Comparison of ENCODE assay signal across 1 cellular context in genomic region chr2:234257859-234258561, GRCh38.
A peak's percentile ranks its signal among the peaks of the same experiment; 100 is the strongest.
TF ChIP-seq lines count a peak whose summit lies in the region.

No MANE protein-coding gene starts in this region.

TF ChIP-seq in HepG2, 621 proteins besides CTCF, POLR2A, EP300 and RAD21 (continued from another document and continues in another):
- TF ChIP-seq ZHX2 (IDR thresholded peaks at IDR 0.05; ENCODE audit: low read depth) = no peak
- no peak for TF ChIP-seq ZHX2 (CRISPR knock-in tag; IDR thresholded peaks at IDR 0.05; ENCODE audit: borderline replicate concordance)
- no peak for TF ChIP-seq KAT7 (CRISPR knock-in tag; IDR thresholded peaks at IDR 0.05; ENCODE audit: borderline replicate concordance)
- no peak for TF ChIP-seq ERF (CRISPR knock-in tag; IDR thresholded peaks at IDR 0.05)
- TF ChIP-seq NR0B2 (CRISPR knock-in tag; IDR thresholded peaks at IDR 0.05) = no peak
- no peak for TF ChIP-seq ZNF280B (CRISPR knock-in tag; IDR thresholded peaks at IDR 0.05; ENCODE audit: borderline replicate concordance)
- TF ChIP-seq SRSF4 (IDR thresholded peaks at IDR 0.05; ENCODE audit: low read depth, low read length, poor library complexity, severe bottlenecking) = no peak
- TF ChIP-seq MIER3 (CRISPR knock-in tag; IDR thresholded peaks at IDR 0.05; ENCODE audit: borderline replicate concordance) = no peak
- no peak for TF ChIP-seq MTF2 (CRISPR knock-in tag; IDR thresholded peaks at IDR 0.05; ENCODE audit: borderline replicate concordance)
- no peak for TF ChIP-seq MLXIP (CRISPR knock-in tag; IDR thresholded peaks at IDR 0.05; ENCODE audit: borderline replicate concordance)
- TF ChIP-seq ZNF713 (CRISPR knock-in tag; IDR thresholded peaks at IDR 0.05) = no peak
- TF ChIP-seq PREB (CRISPR knock-in tag; IDR thresholded peaks at IDR 0.05) = no peak
- TF ChIP-seq ZBTB33 (CRISPR knock-in tag; IDR thresholded peaks at IDR 0.05) = no peak
- TF ChIP-seq HOXA3 (CRISPR knock-in tag; IDR thresholded peaks at IDR 0.05) = no peak
- no peak for TF ChIP-seq ZNF367 (CRISPR knock-in tag; IDR thresholded peaks at IDR 0.05; ENCODE audit: borderline replicate concordance)
- TF ChIP-seq GZF1 (CRISPR knock-in tag; IDR thresholded peaks at IDR 0.05) = no peak
- no peak for TF ChIP-seq POLR2AphosphoS5 (IDR thresholded peaks at IDR 0.05; ENCODE audit: low read depth, low read length)
- TF ChIP-seq ZFP62 (CRISPR knock-in tag; IDR thresholded peaks at IDR 0.05) = no peak
- no peak for TF ChIP-seq KMT2B (CRISPR knock-in tag; IDR thresholded peaks at IDR 0.05)
- TF ChIP-seq HNRNPH1 (optimal IDR thresholded peaks at IDR 0.05; ENCODE audit: low read depth, low read length) = no peak
- no peak for TF ChIP-seq MYC (CRISPR knock-in tag; IDR thresholded peaks at IDR 0.05; ENCODE audit: borderline replicate concordance)
- TF ChIP-seq MAX (IDR thresholded peaks at IDR 0.05) = 0 out of 2 replicates have a peak, but pooled peaks have one; percentile 31
- TF ChIP-seq TAF15 (IDR thresholded peaks at IDR 0.05; ENCODE audit: low read depth, low read length, poor library complexity, severe bottlenecking) = no peak
- no peak for TF ChIP-seq NCOA5 (CRISPR knock-in tag; IDR thresholded peaks at IDR 0.05)
- TF ChIP-seq GABPA (IDR thresholded peaks at IDR 0.05; ENCODE audit: low read depth, low read length) = no peak
- peak; percentile 29; the same call in 1 of the 2 replicates for TF ChIP-seq GABPA (CRISPR knock-in tag; IDR thresholded peaks at IDR 0.05; ENCODE audit: low read depth)
- TF ChIP-seq BHLHE40 (IDR thresholded peaks at IDR 0.05; ENCODE audit: low read length) = peak; percentile 77
- TF ChIP-seq HNF1A (IDR thresholded peaks at IDR 0.05; ENCODE audit: low read depth) = no peak
- TF ChIP-seq HNF1A (CRISPR knock-in tag; IDR thresholded peaks at IDR 0.05; ENCODE audit: borderline replicate concordance) = no peak
- TF ChIP-seq PAF1 (CRISPR knock-in tag; IDR thresholded peaks at IDR 0.05) = no peak
- TF ChIP-seq UBTF (CRISPR knock-in tag; IDR thresholded peaks at IDR 0.05) = no peak
- TF ChIP-seq TFAP4 (IDR thresholded peaks at IDR 0.05; ENCODE audit: borderline replicate concordance, low read depth) = no peak
- no peak for TF ChIP-seq TSC22D2 (CRISPR knock-in tag; IDR thresholded peaks at IDR 0.05; ENCODE audit: borderline replicate concordance)
- TF ChIP-seq ZNF720 (CRISPR knock-in tag; IDR thresholded peaks at IDR 0.05) = no peak
- peak; percentile 66 for TF ChIP-seq XRCC5 (optimal IDR thresholded peaks at IDR 0.05; ENCODE audit: low read length)
- no peak for TF ChIP-seq NFRKB (IDR thresholded peaks at IDR 0.05)
- no peak for TF ChIP-seq PLRG1 (conservative IDR thresholded peaks at IDR 0.05)
